ENCODE assay signal across 8 cellular contexts in the genomic region with DNA sequence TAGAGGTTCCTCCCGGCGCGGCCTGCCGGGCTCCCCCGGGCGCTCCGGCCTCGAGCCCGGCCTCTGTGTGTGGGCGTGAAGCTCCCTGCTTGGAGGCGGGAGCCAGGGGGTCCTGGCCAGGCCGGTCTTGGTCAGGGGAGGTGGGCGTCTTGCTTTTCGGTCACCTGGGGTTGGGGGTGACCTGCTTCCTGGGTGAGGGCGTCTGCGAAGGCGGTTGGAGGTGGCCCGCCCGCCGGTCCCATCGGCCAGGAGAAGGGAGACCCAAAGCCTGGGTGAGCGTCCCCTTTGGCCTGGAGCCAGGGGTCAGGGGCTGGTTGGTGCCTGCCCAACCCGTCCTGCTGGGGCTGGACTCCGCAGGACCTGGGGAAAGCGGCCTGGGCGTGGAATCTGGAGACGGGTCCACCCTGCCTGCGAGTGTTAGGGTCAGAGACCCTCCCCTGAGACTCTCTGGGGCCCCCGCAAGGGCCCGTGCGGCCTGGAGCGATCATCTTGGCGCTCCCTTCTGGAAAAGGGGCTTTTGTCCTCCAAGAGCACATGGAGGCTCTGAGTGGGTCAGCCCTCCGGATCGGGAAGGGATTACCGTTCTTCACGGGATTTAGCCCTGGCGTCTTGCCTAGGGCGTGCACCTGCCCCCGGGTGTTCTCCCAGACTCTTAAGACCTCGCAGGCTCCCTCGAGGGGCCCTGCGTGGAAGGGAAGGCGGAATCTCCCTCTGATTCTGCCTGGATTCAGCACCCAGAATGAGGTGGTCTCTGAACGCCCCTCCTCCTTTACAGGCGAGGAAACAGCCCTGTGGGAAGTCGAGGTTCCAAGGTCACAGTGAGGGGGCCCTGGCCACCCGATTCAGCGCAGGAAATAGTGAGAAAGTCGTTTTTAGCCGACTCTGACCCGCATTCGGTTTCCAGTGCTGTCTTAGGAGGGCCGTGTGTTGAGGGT. TPM values are rescaled to one million over a fixed set of nuclear protein-coding genes. Genes with fewer than 3 reads are reported as not detected.
DNase-seq lines count a peak whose midpoint lies in the region; ATAC-seq, FAIRE-seq and TF ChIP-seq lines count a peak whose summit lies in the region.

No MANE protein-coding gene starts in this region.

- peak overlapping the region; percentile 36 for H3K27ac ChIP-seq in neural progenitor cell

- DNase-seq in AG08396 (ENCODE audit: low spot score) (peak; percentile 85), GM18507 (ENCODE audit: extremely low spot score, insufficient read length, low read depth) (no peak), UCSD-AML1 (lab: John Stamatoyannopoulos, UW; ENCODE audit: unreplicated experiment) (peak; percentile 57), fibroblast of mammary gland (ENCODE audit: low read depth) (peak; percentile 66), neural progenitor cell (ENCODE audit: low spot score) (peak; percentile 78), NCI-H510A treated with DMSO at 0.1 percent for 48 hours (lab: John Stamatoyannopoulos, UW) (no peak), NK-92 (lab: John Stamatoyannopoulos, UW; ENCODE audit: unreplicated experiment) (no peak)

- H3K9me3 ChIP-seq in neural progenitor cell (ENCODE audit: low read depth), result no peaks in the 10 kb centered on the region

- H3K36me3 ChIP-seq in neural progenitor cell, result no peaks in the 10 kb centered on the region

- H2AFZ ChIP-seq in neural progenitor cell (replicated peaks), result no peak overlapping the region

- H3K36me3 Mint-ChIP-seq in neural progenitor cell, result peaks cover 10% of the 10 kb centered on the region

- FAIRE-seq in GM18507 (lab: Jason Lieb, UNC), result peak; percentile 48

- H4K20me1 ChIP-seq in neural progenitor cell (ENCODE audit: low read depth), result peaks cover 57% of the 10 kb centered on the region

- H3F3A ChIP-seq in neural progenitor cell (ENCODE audit: low read depth), result peaks cover 43% of the 10 kb centered on the region

- H3K4me1 Mint-ChIP-seq in neural progenitor cell, result peaks cover 36% of the 10 kb centered on the region

- TF ChIP-seq CTCF in fibroblast of mammary gland (conservative IDR thresholded peaks at IDR 0.05; ENCODE audit: control insufficient read depth, insufficient read depth, low read depth, low read length) (no peak), neural progenitor cell (IDR thresholded peaks at IDR 0.05) (no peak)

- peak overlapping the region; percentile 92 for H3K4me3 Mint-ChIP-seq in neural progenitor cell

- peak; percentile 2 for ATAC-seq in HG03520 (IDR thresholded peaks at IDR 0.05; ENCODE audit: unreplicated experiment)

- peaks cover 11% of the 10 kb centered on the region for H3K9me3 Mint-ChIP-seq in neural progenitor cell

- peak overlapping the region; percentile 89 for H3K9ac ChIP-seq in neural progenitor cell

- H3K27me3 ChIP-seq in neural progenitor cell, result peaks cover 8% of the 10 kb centered on the region

- H3K4me3 ChIP-seq in fibroblast of mammary gland (ENCODE audit: control insufficient read depth, low read depth, low read length), result peak overlapping the region; percentile 90
- H3K4me3 ChIP-seq in neural progenitor cell, result peak overlapping the region; percentile 97

- no peak overlapping the region for H3K27ac Mint-ChIP-seq in neural progenitor cell

- H3K27me3 Mint-ChIP-seq in neural progenitor cell (ENCODE audit: insufficient read depth, low read depth), result peaks cover 13% of the 10 kb centered on the region

- peak overlapping the region; percentile 89 for H3K4me2 ChIP-seq in neural progenitor cell

- peaks cover 20% of the 10 kb centered on the region for H3K4me1 ChIP-seq in neural progenitor cell

- peaks cover 58% of the 10 kb centered on the region for H3K79me2 ChIP-seq in neural progenitor cell (ENCODE audit: low read depth)

RNA-seq across cellular contexts. Expression of gene BSG, which starts 0.8 kb away (rescaled TPM):
- total RNA-seq in neural progenitor cell (ENCODE audit: low replicate concordance), result 330 and 913 TPM in 2 replicates

RNA-seq across cellular contexts. Expression of gene HCN2, which starts 16.5 kb away (rescaled TPM):
- total RNA-seq in neural progenitor cell (ENCODE audit: low replicate concordance), result 0.06 TPM in 1 of 2 replicates, not detected in the other

RNA-seq across cellular contexts. Expression of gene GZMM, which starts 29.3 kb away (rescaled TPM):
- not detected in 2 replicates for total RNA-seq in neural progenitor cell (ENCODE audit: low replicate concordance)

RNA-seq across cellular contexts. Expression of gene CDC34, which starts 41.6 kb away (rescaled TPM):
- 42.5 and 92.6 TPM in 2 replicates for total RNA-seq in neural progenitor cell (ENCODE audit: low replicate concordance)

Comparison
In these comparisons a context has a peak if more than half of its experiments do, and no peak if none do; other contexts are left out.
1. DNase-seq: peak in AG08396 (single experiment), UCSD-AML1 (single experiment), fibroblast of mammary gland (single experiment) and neural progenitor cell (single experiment); none in GM18507 (single experiment), NCI-H510A treated with DMSO at 0.1 percent for 48 hours (single experiment) and NK-92 (single experiment).